Comparison of ENCODE assay signal across 16 cellular contexts in the genomic region with DNA sequence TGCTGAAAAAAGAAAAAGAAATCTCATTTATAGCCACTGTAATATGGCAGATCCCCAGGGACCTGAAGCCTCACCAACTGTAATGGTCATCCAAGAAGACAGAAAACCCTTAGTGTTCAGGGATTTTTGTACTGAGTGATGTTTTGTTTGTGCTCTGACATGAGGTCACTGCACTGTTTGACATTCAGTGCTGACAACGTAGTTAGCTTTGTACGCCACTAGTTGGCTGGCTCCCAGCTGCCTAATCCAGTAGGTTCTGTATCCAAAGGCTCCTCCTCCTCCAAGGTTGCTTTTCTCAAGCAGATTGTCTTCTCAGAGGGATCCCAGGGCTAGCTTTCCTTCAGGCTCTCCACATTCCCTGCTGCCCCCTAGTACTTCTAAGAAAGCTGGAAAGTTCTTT. TPM values are rescaled to one million over a fixed set of nuclear protein-coding genes. Genes with fewer than 3 reads are reported as not detected.
A peak's percentile ranks its signal among the peaks of the same experiment; 100 is the strongest.
DNase-seq lines count a peak whose midpoint lies in the region; ATAC-seq, FAIRE-seq and TF ChIP-seq lines count a peak whose summit lies in the region.
"Had no signal": no experiment of that assay in that cellular context is flagged by ENCODE, and none has a peak within 500 bp of the region (broad histone marks: within the 10 kb centered on the region; RNA-seq: fewer than 3 reads in every experiment).

No MANE protein-coding gene starts in this region.

- ATAC-seq in A549: peak; percentile 59 to 71; a peak in 5 of 6 replicates
- no peak for ATAC-seq in HG03571 (IDR thresholded peaks at IDR 0.05; ENCODE audit: unreplicated experiment)
- no peak for ATAC-seq in GM19324 (IDR thresholded peaks at IDR 0.05; ENCODE audit: low FRiP score, unreplicated experiment)
- no peak for ATAC-seq in GM18907 (IDR thresholded peaks at IDR 0.05; ENCODE audit: unreplicated experiment)
- ATAC-seq: upper lobe of right lung had no signal

- H3K4me3 ChIP-seq in A549 (no peak overlapping the region), epithelial cell of esophagus (ENCODE audit: low read length) (no peak overlapping the region)
- H3K4me3 ChIP-seq: upper lobe of right lung had no signal

- CTCF ChIA-PET in A549 (lab: Yijun Ruan, JAX): interaction anchor here (1.0 to 1.8 kb wide), 3 partner anchors 41 to 58 kb away, joined by 3 to 5 read pairs (median 4); a partner anchor contains a TSS

- 9% methylated on average over 2 of the region's 2 CpGs for WGBS in A549 (ENCODE audit: missing lambda C conversion rate)

- H3K9me3 ChIP-seq in A549: no peaks in the 10 kb centered on the region
- H3K9me3 ChIP-seq: BE2C, upper lobe of right lung had no signal

- H3K27ac ChIP-seq in A549: no peak overlapping the region
- H3K27ac ChIP-seq: RWPE1, upper lobe of right lung had no signal

- TF ChIP-seq RAD21 in A549 (conservative IDR thresholded peaks at IDR 0.05 in 1 of 2, IDR thresholded peaks at IDR 0.05 in 1 of 2): no peak

- no peaks in the 10 kb centered on the region for H3K4me1 ChIP-seq in A549
- H3K4me1 ChIP-seq: BE2C, upper lobe of right lung had no signal

- POLR2A ChIA-PET in A549 (lab: Yijun Ruan, JAX): interaction anchor here (1.6 kb wide), 1 partner anchor 10 kb away, joined by 7 read pairs; a partner anchor contains a TSS

- peak in 1 of 2 experiments; percentile 14 for DNase-seq in A549 (ENCODE audit: low read depth in 1 of 2, low spot score in 1 of 2)
- DNase-seq in NCI-H2029 (lab: John Stamatoyannopoulos, UW): peak; percentile 67
- peak; percentile 31 for DNase-seq in epithelial cell of esophagus (ENCODE audit: low read depth)
- DNase-seq in medulla oblongata (ENCODE audit: extremely low spot score): peak; percentile 85
- DNase-seq in germinal center (ENCODE audit: low spot score): no peak
- DNase-seq: activated CD4-positive, CD25-positive, alpha-beta regulatory T cell treated with anti-CD3 and anti-CD28 coated beads, Interleukin-2, amount 50 U/mL, for 72 hours; activated naive CD4-positive, alpha-beta T cell treated with anti-CD3 and anti-CD28 coated beads, Interleukin-2, amount 50 U/mL, for 16 hours; BE2C; HFFc6; kidney; NCI-H1092 treated with DMSO at 0.1 percent for 48 hours; upper lobe of right lung had no signal

- TF ChIP-seq CTCF in A549 (IDR thresholded peaks at IDR 0.05): no peak
- no peak for TF ChIP-seq CTCF in epithelial cell of esophagus (IDR thresholded peaks at IDR 0.05; ENCODE audit: insufficient read depth, low read depth, low read length, missing control alignments)

- FAIRE-seq in A549 (lab: Jason Lieb, UNC): no peak
- FAIRE-seq: kidney had no signal

- no peak overlapping the region for H3K4me2 ChIP-seq in A549

- no peak for TF ChIP-seq EP300 in A549 (IDR thresholded peaks at IDR 0.05)

- no peak for TF ChIP-seq POLR2A in A549 (IDR thresholded peaks at IDR 0.05; ENCODE audit: low read length)

TF ChIP-seq in A549, 52 proteins besides CTCF, POLR2A, EP300 and RAD21:
- no peak for TF ChIP-seq GATA3 (IDR thresholded peaks at IDR 0.05; ENCODE audit: borderline replicate concordance)

RNA-seq across cellular contexts. Expression of a gene that starts 9.5 kb away (rescaled TPM):
- polyA plus RNA-seq in A549 (2011; rRNA removed) (21.0 and 21.7 TPM in 2 replicates), A549 (2017; fragmentation: RNase III; extraction: RNeasy Plus Mini Kit Qiagen cat#74134 plus additional on column Dnase treatment) (12.2 to 12.8 TPM (median 12.3 TPM) in 3 replicates)
- polyA plus RNA-seq in A549 (2012; cell fraction: cytosol; rRNA removed): 24.3 and 29.0 TPM in 2 replicates
- 17.5 and 17.9 TPM in 2 replicates for polyA plus RNA-seq in A549 (2012; cell fraction: nucleus; rRNA removed)
- polyA minus RNA-seq in A549 (2011; rRNA and poly(A)+ RNA removed): 11.7 and 15.3 TPM in 2 replicates

RNA-seq across cellular contexts. Expression of a gene that starts 9.9 kb away (rescaled TPM):
- polyA plus RNA-seq in A549 (2011; rRNA removed): 21.3 and 24.2 TPM in 2 replicates
- polyA plus RNA-seq in A549 (2012; cell fraction: cytosol; rRNA removed): 38.5 and 50.3 TPM in 2 replicates
- 30.5 and 40.6 TPM in 2 replicates for polyA plus RNA-seq in A549 (2012; cell fraction: nucleus; rRNA removed)
- 26.8 to 29.6 TPM (median 29.1 TPM) in 3 replicates for polyA plus RNA-seq in A549 (2017; fragmentation: RNase III; extraction: RNeasy Plus Mini Kit Qiagen cat#74134 plus additional on column Dnase treatment)
- polyA minus RNA-seq in A549 (2011; rRNA and poly(A)+ RNA removed): 6.2 and 6.8 TPM in 2 replicates

RNA-seq across cellular contexts. Expression of a gene that starts 23.8 kb away (rescaled TPM):
- 8.9 and 12.6 TPM in 2 replicates for polyA plus RNA-seq in A549 (2011; rRNA removed)
- 14.2 and 17.9 TPM in 2 replicates for polyA plus RNA-seq in A549 (2012; cell fraction: cytosol; rRNA removed)
- polyA plus RNA-seq in A549 (2012; cell fraction: nucleus; rRNA removed): 13.3 and 15.5 TPM in 2 replicates
- polyA plus RNA-seq in A549 (2017; fragmentation: RNase III; extraction: RNeasy Plus Mini Kit Qiagen cat#74134 plus additional on column Dnase treatment): 13.8 to 15.5 TPM (median 15.5 TPM) in 3 replicates
- 13.3 and 18.3 TPM in 2 replicates for polyA minus RNA-seq in A549 (2011; rRNA and poly(A)+ RNA removed)

RNA-seq across cellular contexts. Expression of a gene that starts 41.9 kb away (rescaled TPM):
- polyA plus RNA-seq in A549 (2011; rRNA removed) (6.7 and 9.5 TPM in 2 replicates), A549 (2017; fragmentation: RNase III; extraction: RNeasy Plus Mini Kit Qiagen cat#74134 plus additional on column Dnase treatment) (3.8 to 4.1 TPM (median 4.0 TPM) in 3 replicates)
- polyA plus RNA-seq in A549 (2012; cell fraction: cytosol; rRNA removed): 2.4 and 2.6 TPM in 2 replicates
- polyA plus RNA-seq in A549 (2012; cell fraction: nucleus; rRNA removed): 2.6 and 2.8 TPM in 2 replicates
- 8.6 and 8.8 TPM in 2 replicates for polyA minus RNA-seq in A549 (2011; rRNA and poly(A)+ RNA removed)

RNA-seq across cellular contexts. Expression of a gene that starts 52.6 kb away (rescaled TPM):
- polyA plus RNA-seq in A549 (2011; rRNA removed) (0.35 and 0.65 TPM in 2 replicates), A549 (2017; fragmentation: RNase III; extraction: RNeasy Plus Mini Kit Qiagen cat#74134 plus additional on column Dnase treatment) (0.49 to 0.59 TPM (median 0.53 TPM) in 3 replicates)
- 0.69 and 1.1 TPM in 2 replicates for polyA plus RNA-seq in A549 (2012; cell fraction: cytosol; rRNA removed)
- 2.2 and 3.6 TPM in 2 replicates for polyA plus RNA-seq in A549 (2012; cell fraction: nucleus; rRNA removed)
- polyA minus RNA-seq in A549 (2011; rRNA and poly(A)+ RNA removed): 0.58 and 0.97 TPM in 2 replicates

Comparison
In these comparisons a context has a peak if more than half of its experiments do, and no peak if none do; other contexts are left out.
1. ATAC-seq: peak in A549 (2 of 2); none in HG03571 (single experiment), GM19324 (single experiment) and GM18907 (single experiment).